2 cellular contexts compared by ENCODE assay signal in genomic region chr20:3658708-3659491, GRCh38.
TF ChIP-seq lines count a peak whose summit lies in the region.

No MANE protein-coding gene starts in this region.

TF ChIP-seq in IMR-90, 13 proteins besides CTCF, POLR2A, EP300 and RAD21 (continued from another document):
- TF ChIP-seq USF2 (IDR thresholded peaks at IDR 0.05; ENCODE audit: low read depth, low read length), result no peak
- TF ChIP-seq MAZ (IDR thresholded peaks at IDR 0.05; ENCODE audit: borderline replicate concordance, low read depth, low read length), result no peak
- no peak for TF ChIP-seq CHD1 (IDR thresholded peaks at IDR 0.05; ENCODE audit: low read depth, low read length)
- no peak for TF ChIP-seq SMC3 (IDR thresholded peaks at IDR 0.05; ENCODE audit: low read depth, low read length)
- no peak for TF ChIP-seq ELK1 (IDR thresholded peaks at IDR 0.05; ENCODE audit: borderline replicate concordance, low read depth, low read length)
- TF ChIP-seq CEBPB (IDR thresholded peaks at IDR 0.05; ENCODE audit: low read depth, low read length), result no peak
- TF ChIP-seq MXI1 (IDR thresholded peaks at IDR 0.05; ENCODE audit: borderline replicate concordance, low read depth, low read length), result no peak
- TF ChIP-seq RCOR1 (IDR thresholded peaks at IDR 0.05; ENCODE audit: insufficient replicate concordance, low read length), result no peak

TF ChIP-seq in SK-N-SH, 30 proteins besides CTCF, POLR2A, EP300 and RAD21 (continued from another document):
- TF ChIP-seq USF2 (IDR thresholded peaks at IDR 0.05; ENCODE audit: borderline replicate concordance, low read depth, low read length) (no peak), YY1 (IDR thresholded peaks at IDR 0.05; ENCODE audit: low read depth) (no peak), FOXJ3 (CRISPR knock-in tag; IDR thresholded peaks at IDR 0.05) (no peak)
TF ChIP-seq in SK-N-SH: peak in this region for 0.
